ENCODE assay signal across 1 cellular context in genomic region chr17:82344175-82344907, GRCh38.
TF ChIP-seq lines count a peak whose summit lies in the region.

No MANE protein-coding gene starts in this region.

TF ChIP-seq in HepG2, 621 proteins besides CTCF, POLR2A, EP300 and RAD21 (continued from another document):
- 0 out of 2 replicates have a peak, but pooled peaks have one; percentile 26 for TF ChIP-seq ARNT2 (CRISPR knock-in tag; IDR thresholded peaks at IDR 0.05; ENCODE audit: low read depth)
- TF ChIP-seq, protein P1, sequence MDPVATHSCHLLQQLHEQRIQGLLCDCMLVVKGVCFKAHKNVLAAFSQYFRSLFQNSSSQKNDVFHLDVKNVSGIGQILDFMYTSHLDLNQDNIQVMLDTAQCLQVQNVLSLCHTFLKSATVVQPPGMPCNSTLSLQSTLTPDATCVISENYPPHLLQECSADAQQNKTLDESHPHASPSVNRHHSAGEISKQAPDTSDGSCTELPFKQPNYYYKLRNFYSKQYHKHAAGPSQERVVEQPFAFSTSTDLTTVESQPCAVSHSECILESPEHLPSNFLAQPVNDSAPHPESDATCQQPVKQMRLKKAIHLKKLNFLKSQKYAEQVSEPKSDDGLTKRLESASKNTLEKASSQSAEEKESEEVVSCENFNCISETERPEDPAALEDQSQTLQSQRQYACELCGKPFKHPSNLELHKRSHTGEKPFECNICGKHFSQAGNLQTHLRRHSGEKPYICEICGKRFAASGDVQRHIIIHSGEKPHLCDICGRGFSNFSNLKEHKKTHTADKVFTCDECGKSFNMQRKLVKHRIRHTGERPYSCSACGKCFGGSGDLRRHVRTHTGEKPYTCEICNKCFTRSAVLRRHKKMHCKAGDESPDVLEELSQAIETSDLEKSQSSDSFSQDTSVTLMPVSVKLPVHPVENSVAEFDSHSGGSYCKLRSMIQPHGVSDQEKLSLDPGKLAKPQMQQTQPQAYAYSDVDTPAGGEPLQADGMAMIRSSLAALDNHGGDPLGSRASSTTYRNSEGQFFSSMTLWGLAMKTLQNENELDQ (CRISPR knock-in tag; IDR thresholded peaks at IDR 0.05; ENCODE audit: borderline replicate concordance), result no peak
- no peak for TF ChIP-seq CCDC6 (CRISPR knock-in tag; IDR thresholded peaks at IDR 0.05)
TF ChIP-seq in HepG2: peak in this region for 44.
